12 cellular contexts compared by ENCODE assay signal in the genomic region with DNA sequence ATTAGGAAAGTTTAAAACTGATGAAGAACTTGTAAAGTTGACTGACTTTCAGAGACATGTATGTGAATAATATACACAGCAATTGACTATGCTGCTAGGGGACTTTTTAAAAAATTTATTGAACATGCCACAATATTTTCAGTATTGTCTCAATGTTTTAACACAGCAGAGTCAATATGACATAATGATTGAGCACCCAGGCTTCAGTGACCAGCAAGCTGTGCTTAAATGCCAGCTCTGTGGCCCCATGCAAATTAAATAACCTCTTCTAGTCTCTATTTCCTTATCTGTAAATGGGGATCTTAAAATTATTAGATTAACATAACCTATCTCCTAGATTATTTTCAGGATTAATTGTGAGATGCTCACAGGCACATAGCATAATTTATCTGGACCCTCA. TPM values are rescaled to one million over a fixed set of nuclear protein-coding genes. Genes with fewer than 3 reads are reported as not detected.
A peak's percentile ranks its signal among the peaks of the same experiment; 100 is the strongest.
DNase-seq lines count a peak whose midpoint lies in the region; ATAC-seq and TF ChIP-seq lines count a peak whose summit lies in the region.
"Had no signal": no experiment of that assay in that cellular context is flagged by ENCODE, and none has a peak within 500 bp of the region (broad histone marks: within the 10 kb centered on the region; RNA-seq: fewer than 3 reads in every experiment).

No MANE protein-coding gene starts in this region.

- H3K4me1 Mint-ChIP-seq in stimulated activated naive B cell treated with anti-CD40 and anti-IgM and Interleukin-4, amounts not matched to agents 10 μg/mL and 1 μg/mL and 100 μg/mL, for 72 hours = peaks cover 17 to 27% of the 10 kb centered on the region in 2 donors
- H3K4me1 Mint-ChIP-seq in natural killer cell = peaks cover 16 to 22% of the 10 kb centered on the region in 2 donors
- H3K4me1 Mint-ChIP-seq: mesothelial cell of epicardium had no signal

- intact Hi-C loops in natural killer cell (cut with micrococcal nuclease) = no loop called here

- no peaks in the 10 kb centered on the region for H3K9me3 Mint-ChIP-seq in stimulated activated naive B cell treated with anti-CD40 and anti-IgM and Interleukin-4, amounts not matched to agents 10 μg/mL and 1 μg/mL and 100 μg/mL, for 72 hours
- H3K9me3 Mint-ChIP-seq in natural killer cell = no peaks in the 10 kb centered on the region
- H3K9me3 Mint-ChIP-seq: CD4-positive, alpha-beta T cell; mesothelial cell of epicardium had no signal

- ATAC-seq in GM21825 (IDR thresholded peaks at IDR 0.05; ENCODE audit: unreplicated experiment) (peak; percentile 44), HG03196 (IDR thresholded peaks at IDR 0.05; ENCODE audit: unreplicated experiment) (peak; percentile 37), natural killer cell (no peak)
- peak; percentile 43 to 62 for ATAC-seq in stimulated activated naive B cell treated with anti-CD40 and anti-IgM and Interleukin-4, amounts not matched to agents 10 μg/mL and 1 μg/mL and 100 μg/mL, for 72 hours (replicated peaks)
- ATAC-seq: activated CD8-positive, alpha-beta T cell treated with anti-CD3 and anti-CD28 coated beads, Interleukin-2, amount 10 ng/mL, durations not matched to agents 7 days and 5 days had no signal

- no peak for TF ChIP-seq CTCF in natural killer cell (IDR thresholded peaks at IDR 0.05)

- DNase-seq in NCI-H146 (lab: John Stamatoyannopoulos, UW) (peak; percentile 4), NCI-H146 treated with DMSO at 0.1 percent for 48 hours (lab: John Stamatoyannopoulos, UW; ENCODE audit: unreplicated experiment) (no peak), NCI-H2081 (lab: John Stamatoyannopoulos, UW) (no peak), natural killer cell (no peak)
- no peak for DNase-seq in stimulated activated naive B cell treated with anti-CD40 and anti-IgM and Interleukin-4, amounts not matched to agents 10 μg/mL and 1 μg/mL and 100 μg/mL, for 72 hours
- no peak for DNase-seq in activated CD4-positive, alpha-beta T cell treated with anti-CD3 and anti-CD28 coated beads, Interleukin-2, amount 50 U/mL, for 48 hours
- DNase-seq: activated CD8-positive, alpha-beta T cell treated with anti-CD3 and anti-CD28 coated beads, Interleukin-2, amount 10 ng/mL, durations not matched to agents 7 days and 5 days; CD4-positive, alpha-beta T cell had no signal

- H3K27me3 Mint-ChIP-seq in stimulated activated naive B cell treated with anti-CD40 and anti-IgM and Interleukin-4, amounts not matched to agents 10 μg/mL and 1 μg/mL and 100 μg/mL, for 72 hours = no peaks in the 10 kb centered on the region
- H3K27me3 Mint-ChIP-seq in natural killer cell (ENCODE audit: low read depth in 2 of 2) = no peaks in the 10 kb centered on the region
- H3K27me3 Mint-ChIP-seq: CD4-positive, alpha-beta T cell had no signal

- H3K36me3 Mint-ChIP-seq in stimulated activated naive B cell treated with anti-CD40 and anti-IgM and Interleukin-4, amounts not matched to agents 10 μg/mL and 1 μg/mL and 100 μg/mL, for 72 hours = peaks cover 7 to 15% of the 10 kb centered on the region in 2 donors
- no peaks in the 10 kb centered on the region for H3K36me3 Mint-ChIP-seq in natural killer cell
- H3K36me3 Mint-ChIP-seq: mesothelial cell of epicardium had no signal

- no peak overlapping the region for H3K27ac Mint-ChIP-seq in stimulated activated naive B cell treated with anti-CD40 and anti-IgM and Interleukin-4, amounts not matched to agents 10 μg/mL and 1 μg/mL and 100 μg/mL, for 72 hours
- no peak overlapping the region for H3K27ac Mint-ChIP-seq in natural killer cell
- H3K27ac Mint-ChIP-seq: activated CD8-positive, alpha-beta T cell treated with anti-CD3 and anti-CD28 coated beads, Interleukin-2, amount 10 ng/mL, durations not matched to agents 7 days and 5 days; CD4-positive, alpha-beta T cell; mesothelial cell of epicardium had no signal

- no peak overlapping the region for H3K4me3 Mint-ChIP-seq in stimulated activated naive B cell treated with anti-CD40 and anti-IgM and Interleukin-4, amounts not matched to agents 10 μg/mL and 1 μg/mL and 100 μg/mL, for 72 hours
- no peak overlapping the region for H3K4me3 Mint-ChIP-seq in natural killer cell
- H3K4me3 Mint-ChIP-seq: activated CD8-positive, alpha-beta T cell treated with anti-CD3 and anti-CD28 coated beads, Interleukin-2, amount 10 ng/mL, durations not matched to agents 7 days and 5 days; CD4-positive, alpha-beta T cell; mesothelial cell of epicardium had no signal

RNA-seq across cellular contexts. Expression of gene TXK, which starts 56.8 kb away (rescaled TPM):
- 100 to 1,000 TPM; 197 to 338 (median 225) TPM for total RNA-seq in natural killer cell
- total RNA-seq: G401 had no signal

Comparison
In these comparisons a context has a peak if more than half of its experiments do, and no peak if none do; other contexts are left out.
1. ATAC-seq: peak in GM21825 (single experiment), HG03196 (single experiment) and stimulated activated naive B cell treated with anti-CD40 and anti-IgM and Interleukin-4, amounts not matched to agents 10 μg/mL and 1 μg/mL and 100 μg/mL, for 72 hours (2 of 2); none in natural killer cell (0 of 3).